In genomic region chr2:241771286-241772062, GRCh38 we compare ENCODE assay signal across 10 cellular contexts. TPM values are rescaled to one million over a fixed set of nuclear protein-coding genes. Genes with fewer than 3 reads are reported as not detected.
DNase-seq lines count a peak whose midpoint lies in the region; ATAC-seq and TF ChIP-seq lines count a peak whose summit lies in the region.
"Had no signal": no experiment of that assay in that cellular context is flagged by ENCODE, and none has a peak within 500 bp of the region (broad histone marks: within the 10 kb centered on the region; RNA-seq: fewer than 3 reads in every experiment).

No MANE protein-coding gene starts in this region.

- peak; percentile 52 for DNase-seq in activated CD8-positive, alpha-beta memory T cell treated with anti-CD3 and anti-CD28 coated beads, Interleukin-2, amount 50 U/mL, for 48 hours
- DNase-seq in activated CD8-positive, alpha-beta memory T cell treated with anti-CD3 and anti-CD28 coated beads for 24 hours: no peak
- DNase-seq in activated T-helper 1 cell treated with anti-CD3 and anti-CD28 coated beads, Interleukin-12 subunit alpha, Interleukin-12 subunit beta, Interleukin-2, Interleukin-4 antibody, amounts not matched to agents 30 ng/mL and 10 ng/mL and 1 ng/mL, durations not matched to agents 14 hours and 24 hours and 36 hours (ENCODE audit: low spot score): no peak
- DNase-seq in iPS-NIHi7 (ENCODE audit: extremely low spot score) (peak; percentile 43), type B pancreatic cell (ENCODE audit: extremely low spot score, unreplicated experiment) (no peak), NCI-H2171 treated with DMSO at 0.1 percent for 48 hours (lab: John Stamatoyannopoulos, UW) (no peak), left colon (no peak), activated gamma-delta T cell treated with Interleukin-2 at 50 U/mL for 16 hours (no peak)
- DNase-seq: immature natural killer cell, NCI-H1048 had no signal

- peaks cover 7% of the 10 kb centered on the region for H3K4me1 Mint-ChIP-seq in activated T-helper 1 cell treated with anti-CD3 and anti-CD28 coated beads, Interleukin-12 subunit alpha, Interleukin-12 subunit beta, Interleukin-2, Interleukin-4 antibody, amounts not matched to agents 30 ng/mL and 10 ng/mL and 1 ng/mL, durations not matched to agents 14 hours and 24 hours and 36 hours (ENCODE audit: low read depth)
- H3K4me1 Mint-ChIP-seq in type B pancreatic cell (ENCODE audit: unreplicated experiment): peaks cover 15% of the 10 kb centered on the region

- peak overlapping the region; percentile 25 for H3K27ac Mint-ChIP-seq in activated T-helper 1 cell treated with anti-CD3 and anti-CD28 coated beads, Interleukin-12 subunit alpha, Interleukin-12 subunit beta, Interleukin-2, Interleukin-4 antibody, amounts not matched to agents 30 ng/mL and 10 ng/mL and 1 ng/mL, durations not matched to agents 14 hours and 24 hours and 36 hours
- peak overlapping the region; percentile 63 for H3K27ac Mint-ChIP-seq in type B pancreatic cell
- H3K27ac Mint-ChIP-seq: immature natural killer cell had no signal

- no peaks in the 10 kb centered on the region for H3K36me3 Mint-ChIP-seq in activated T-helper 1 cell treated with anti-CD3 and anti-CD28 coated beads, Interleukin-12 subunit alpha, Interleukin-12 subunit beta, Interleukin-2, Interleukin-4 antibody, amounts not matched to agents 30 ng/mL and 10 ng/mL and 1 ng/mL, durations not matched to agents 14 hours and 24 hours and 36 hours (ENCODE audit: low read depth)
- H3K36me3 Mint-ChIP-seq in type B pancreatic cell: no peaks in the 10 kb centered on the region
- H3K36me3 Mint-ChIP-seq: immature natural killer cell had no signal

- H3K27me3 Mint-ChIP-seq in activated T-helper 1 cell treated with anti-CD3 and anti-CD28 coated beads, Interleukin-12 subunit alpha, Interleukin-12 subunit beta, Interleukin-2, Interleukin-4 antibody, amounts not matched to agents 30 ng/mL and 10 ng/mL and 1 ng/mL, durations not matched to agents 14 hours and 24 hours and 36 hours (ENCODE audit: insufficient read depth): no peaks in the 10 kb centered on the region
- no peaks in the 10 kb centered on the region for H3K27me3 Mint-ChIP-seq in type B pancreatic cell

- intact Hi-C loops in activated T-helper 1 cell treated with anti-CD3 and anti-CD28 coated beads, Interleukin-12 subunit alpha, Interleukin-12 subunit beta, Interleukin-2, Interleukin-4 antibody, amounts not matched to agents 30 ng/mL and 10 ng/mL and 1 ng/mL, durations not matched to agents 14 hours and 24 hours and 36 hours (cut with micrococcal nuclease): no loop called here
- intact Hi-C loops in left colon (cut with DNase I, micrococcal nuclease): no loop called here

- TF ChIP-seq CTCF in type B pancreatic cell (conservative IDR thresholded peaks at IDR 0.05): no peak

- H3K9me3 Mint-ChIP-seq in activated T-helper 1 cell treated with anti-CD3 and anti-CD28 coated beads, Interleukin-12 subunit alpha, Interleukin-12 subunit beta, Interleukin-2, Interleukin-4 antibody, amounts not matched to agents 30 ng/mL and 10 ng/mL and 1 ng/mL, durations not matched to agents 14 hours and 24 hours and 36 hours: no peaks in the 10 kb centered on the region
- H3K9me3 Mint-ChIP-seq in type B pancreatic cell: no peaks in the 10 kb centered on the region
- H3K9me3 Mint-ChIP-seq: immature natural killer cell had no signal

- no peak overlapping the region for H3K4me3 Mint-ChIP-seq in activated T-helper 1 cell treated with anti-CD3 and anti-CD28 coated beads, Interleukin-12 subunit alpha, Interleukin-12 subunit beta, Interleukin-2, Interleukin-4 antibody, amounts not matched to agents 30 ng/mL and 10 ng/mL and 1 ng/mL, durations not matched to agents 14 hours and 24 hours and 36 hours
- H3K4me3 Mint-ChIP-seq in type B pancreatic cell: peak overlapping the region; percentile 8
- H3K4me3 Mint-ChIP-seq: immature natural killer cell had no signal

- ATAC-seq in left colon: no peak

RNA-seq across cellular contexts. Expression of gene GAL3ST2, which starts 5.1 kb away (rescaled TPM):
- total RNA-seq in activated T-helper 1 cell treated with anti-CD3 and anti-CD28 coated beads, Interleukin-12 subunit alpha, Interleukin-12 subunit beta, Interleukin-2, Interleukin-4 antibody, amounts not matched to agents 30 ng/mL and 10 ng/mL and 1 ng/mL, durations not matched to agents 14 hours and 24 hours and 36 hours: 0.51 and 0.60 TPM in 2 replicates
- 0.19 and 0.29 TPM in 2 replicates for total RNA-seq in type B pancreatic cell (ENCODE audit: low replicate concordance)
- 10 to 100 TPM; 50.8 to 69.8 TPM for total RNA-seq in left colon

RNA-seq across cellular contexts. Expression of gene D2HGDH, which starts 37.0 kb away (rescaled TPM):
- 27.1 and 28.7 TPM in 2 replicates for total RNA-seq in activated T-helper 1 cell treated with anti-CD3 and anti-CD28 coated beads, Interleukin-12 subunit alpha, Interleukin-12 subunit beta, Interleukin-2, Interleukin-4 antibody, amounts not matched to agents 30 ng/mL and 10 ng/mL and 1 ng/mL, durations not matched to agents 14 hours and 24 hours and 36 hours
- total RNA-seq in type B pancreatic cell (ENCODE audit: low replicate concordance) (17.3 and 36.0 TPM in 2 replicates), left colon (10 to 100 TPM; 72.8 to 75.3 TPM)

RNA-seq across cellular contexts. Expression of gene NEU4, which starts 37.5 kb away (rescaled TPM):
- 0.61 and 0.80 TPM in 2 replicates for total RNA-seq in activated T-helper 1 cell treated with anti-CD3 and anti-CD28 coated beads, Interleukin-12 subunit alpha, Interleukin-12 subunit beta, Interleukin-2, Interleukin-4 antibody, amounts not matched to agents 30 ng/mL and 10 ng/mL and 1 ng/mL, durations not matched to agents 14 hours and 24 hours and 36 hours
- total RNA-seq in type B pancreatic cell (ENCODE audit: low replicate concordance): 0.19 and 0.51 TPM in 2 replicates
- 100 to 1,000 TPM in 1 of 2 donors, 10 to 100 TPM in 1; 32.3 to 124 TPM for total RNA-seq in left colon

Comparison
In these comparisons a context has a peak if more than half of its experiments do, and no peak if none do; other contexts are left out.
1. DNase-seq: peak in activated CD8-positive, alpha-beta memory T cell treated with anti-CD3 and anti-CD28 coated beads, Interleukin-2, amount 50 U/mL, for 48 hours (single experiment) and iPS-NIHi7 (single experiment); none in activated CD8-positive, alpha-beta memory T cell treated with anti-CD3 and anti-CD28 coated beads for 24 hours (single experiment), activated T-helper 1 cell treated with anti-CD3 and anti-CD28 coated beads, Interleukin-12 subunit alpha, Interleukin-12 subunit beta, Interleukin-2, Interleukin-4 antibody, amounts not matched to agents 30 ng/mL and 10 ng/mL and 1 ng/mL, durations not matched to agents 14 hours and 24 hours and 36 hours (single experiment), type B pancreatic cell (single experiment), NCI-H2171 treated with DMSO at 0.1 percent for 48 hours (single experiment), left colon (0 of 2) and activated gamma-delta T cell treated with Interleukin-2 at 50 U/mL for 16 hours (single experiment).
2. RNA of gene GAL3ST2, which starts 5.1 kb away (total RNA-seq): 50.8 to 69.8 TPM in left colon; 0.51 to 0.60 TPM in activated T-helper 1 cell treated with anti-CD3 and anti-CD28 coated beads, Interleukin-12 subunit alpha, Interleukin-12 subunit beta, Interleukin-2, Interleukin-4 antibody, amounts not matched to agents 30 ng/mL and 10 ng/mL and 1 ng/mL, durations not matched to agents 14 hours and 24 hours and 36 hours and 0.19 to 0.29 TPM in type B pancreatic cell; every median in the first group is over 10 times any median in the second.
3. RNA of gene NEU4, which starts 37.5 kb away (total RNA-seq): 32.3 to 124 TPM in left colon; 0.61 to 0.80 TPM in activated T-helper 1 cell treated with anti-CD3 and anti-CD28 coated beads, Interleukin-12 subunit alpha, Interleukin-12 subunit beta, Interleukin-2, Interleukin-4 antibody, amounts not matched to agents 30 ng/mL and 10 ng/mL and 1 ng/mL, durations not matched to agents 14 hours and 24 hours and 36 hours and 0.19 to 0.51 TPM in type B pancreatic cell; every median in the first group is over 10 times any median in the second.